In genomic region chr19:11070123-11070522, GRCh38 we compare ENCODE assay signal across 16 cellular contexts. TPM values are rescaled to one million over a fixed set of nuclear protein-coding genes. Genes with fewer than 3 reads are reported as not detected.
DNase-seq lines count a peak whose midpoint lies in the region; ATAC-seq and TF ChIP-seq lines count a peak whose summit lies in the region.
"Had no signal": no experiment of that assay in that cellular context is flagged by ENCODE, and none has a peak within 500 bp of the region (broad histone marks: within the 10 kb centered on the region; RNA-seq: fewer than 3 reads in every experiment).

No MANE protein-coding gene starts in this region.

- intact Hi-C loops in Calu3 (cut with micrococcal nuclease; ENCODE audit: unreplicated experiment): no loop called here

- H3K9ac ChIP-seq in BLaER1 treated with 17β-estradiol and CSF1 and Interleukin-3, amounts not matched to agents 10 nM and 100 nM: peak overlapping the region in 2 of 11 experiments; percentile 3 to 20; a peak in 1 of 22 replicates

- H3K27me3 Mint-ChIP-seq in Calu3 (ENCODE audit: unreplicated experiment): no peaks in the 10 kb centered on the region
- no peaks in the 10 kb centered on the region; the same call in 1 of the 2 replicates for H3K27me3 Mint-ChIP-seq in WTC11 (ENCODE audit: low read depth)
- no peaks in the 10 kb centered on the region for H3K27me3 Mint-ChIP-seq in neural crest cell (ENCODE audit: low read depth)
- H3K27me3 Mint-ChIP-seq: CD4-positive, CD25-positive, alpha-beta regulatory T cell had no signal

- peaks cover 0 to 19% (median 16%) of the 10 kb centered on the region in 11 experiments; a peak in 15 of 22 replicates for H3K9me3 ChIP-seq in BLaER1 treated with 17β-estradiol and CSF1 and Interleukin-3, amounts not matched to agents 10 nM and 100 nM (replicated peaks in 1 of 11)
- H3K9me3 ChIP-seq: Caco-2 had no signal

- H3K4me2 ChIP-seq in BLaER1 treated with 17β-estradiol and CSF1 and Interleukin-3, amounts not matched to agents 10 nM and 100 nM: peak overlapping the region; percentile 18 to 65 (median 41); a peak in 16 of 22 replicates
- H3K4me2 ChIP-seq: GM23338 had no signal

- no TSS peak for BruUV-seq in Calu3 (replicated peaks; lab: Mats Ljungman, UMichigan)

- H3K4me1 ChIP-seq in BLaER1 treated with 17β-estradiol and CSF1 and Interleukin-3, amounts not matched to agents 10 nM and 100 nM: peaks cover 40 to 67% (median 55%) of the 10 kb centered on the region in 10 experiments
- H3K4me1 ChIP-seq: Caco-2 had no signal

- POLR2A ChIA-PET in WTC11 (lab: Charles Lee): interaction anchor here (1.6 kb wide), 1 partner anchor 19 kb away, joined by 6 read pairs; the partner anchor contains the start of gene LDLR

- H3K27me3 ChIP-seq in BLaER1 treated with 17β-estradiol and CSF1 and Interleukin-3, amounts not matched to agents 10 nM and 100 nM: no peaks in the 10 kb centered on the region

- H3K36me3 Mint-ChIP-seq in Calu3 (ENCODE audit: insufficient read depth, unreplicated experiment) (peaks cover 13% of the 10 kb centered on the region), WTC11 (peaks cover 16% of the 10 kb centered on the region), neural crest cell (ENCODE audit: low read depth) (peaks cover 19% of the 10 kb centered on the region)

- no peak for TF ChIP-seq CTCF in Calu3 (IDR thresholded peaks at IDR 0.05; ENCODE audit: unreplicated experiment)
- no peak for TF ChIP-seq CTCF in WTC11 (IDR thresholded peaks at IDR 0.05)
- TF ChIP-seq CTCF in neural crest cell (conservative IDR thresholded peaks at IDR 0.05): no peak

- H3K4me3 Mint-ChIP-seq in Calu3 (ENCODE audit: low read depth, unreplicated experiment) (no peak overlapping the region), WTC11 (no peak overlapping the region), neural crest cell (peak overlapping the region; percentile 41)
- H3K4me3 Mint-ChIP-seq: CD4-positive, CD25-positive, alpha-beta regulatory T cell; GM23338 had no signal

- ATAC-seq in WTC11 (no peak), HG03457 (IDR thresholded peaks at IDR 0.05; ENCODE audit: unreplicated experiment) (no peak)

- H3K4me1 Mint-ChIP-seq in Calu3 (ENCODE audit: low read depth, unreplicated experiment) (no peaks in the 10 kb centered on the region), WTC11 (peaks cover 16% of the 10 kb centered on the region), neural crest cell (peaks cover 10% of the 10 kb centered on the region)

- peak overlapping the region in 6 of 11 experiments; percentile 0 to 97 (median 74); a peak in 10 of 22 replicates for H3K27ac ChIP-seq in BLaER1 treated with 17β-estradiol and CSF1 and Interleukin-3, amounts not matched to agents 10 nM and 100 nM
- no peak overlapping the region for H3K27ac ChIP-seq in substantia nigra (ENCODE audit: low read depth, low read length, poor library complexity, severe bottlenecking)

- no peak overlapping the region for H3K4me3 ChIP-seq in BLaER1 treated with 17β-estradiol and CSF1 and Interleukin-3, amounts not matched to agents 10 nM and 100 nM
- H3K4me3 ChIP-seq: GM23338 had no signal

- H3K36me3 ChIP-seq in BLaER1 treated with 17β-estradiol and CSF1 and Interleukin-3, amounts not matched to agents 10 nM and 100 nM: peaks cover 26 to 41% (median 28%) of the 10 kb centered on the region in 11 experiments

- H4K20me1 ChIP-seq in BLaER1 treated with 17β-estradiol and CSF1 and Interleukin-3, amounts not matched to agents 10 nM and 100 nM: no peaks in the 10 kb centered on the region

- no peak for DNase-seq in Calu3
- DNase-seq in WTC11 (ENCODE audit: low spot score): no peak
- DNase-seq in neural crest cell (ENCODE audit: low read depth, low spot score): no peak
- no peak for DNase-seq in substantia nigra (lab: John Stamatoyannopoulos, UW)
- DNase-seq in cerebellum (ENCODE audit: low spot score): no peak
- no peak for DNase-seq in midbrain (lab: John Stamatoyannopoulos, UW)
- DNase-seq: ACHN; C1 segment of cervical spinal cord; Caco-2; CD4-positive, CD25-positive, alpha-beta regulatory T cell; DMS153; DMS79; GDM1 had no signal

- H3K9me3 Mint-ChIP-seq in Calu3 (ENCODE audit: low read depth, unreplicated experiment) (no peaks in the 10 kb centered on the region), WTC11 (0 out of 2 replicates have a peak, but pooled peaks cover 6% of the 10 kb centered on the region), neural crest cell (peaks cover 3% of the 10 kb centered on the region)
- H3K9me3 Mint-ChIP-seq: CD4-positive, CD25-positive, alpha-beta regulatory T cell had no signal

- CTCF ChIA-PET in Calu3 (lab: Charles Lee) (no interaction called here), WTC11 (lab: Charles Lee) (interaction anchor here (0.7 kb wide), 1 partner anchor 24 kb away, joined by 3 read pairs; no protein-coding TSS in a partner anchor)

- peak overlapping the region; percentile 52 for H3K27ac Mint-ChIP-seq in Calu3 (ENCODE audit: unreplicated experiment)
- H3K27ac Mint-ChIP-seq in WTC11: 0 out of 2 replicates have a peak overlapping the region, but pooled peaks have one; percentile 93
- peak overlapping the region; percentile 50 for H3K27ac Mint-ChIP-seq in neural crest cell (ENCODE audit: unreplicated experiment)
- H3K27ac Mint-ChIP-seq: CD4-positive, CD25-positive, alpha-beta regulatory T cell had no signal

TF ChIP-seq in WTC11, 78 proteins besides CTCF, POLR2A, EP300 and RAD21:
- TF ChIP-seq ZNF121 (CRISPR knock-in tag; IDR thresholded peaks at IDR 0.05): no peak

RNA-seq across cellular contexts. Expression of gene LDLR, which starts 19.1 kb away (rescaled TPM):
- total RNA-seq in Calu3 (2022) (289 and 294 TPM in 2 replicates), WTC11 (2021) (93.5 to 98.9 TPM (median 97.8 TPM) in 3 replicates), neural crest cell (141 and 152 TPM in 2 replicates), cerebellum (36.6 TPM)
